6 cellular contexts compared by ENCODE assay signal in the genomic region with DNA sequence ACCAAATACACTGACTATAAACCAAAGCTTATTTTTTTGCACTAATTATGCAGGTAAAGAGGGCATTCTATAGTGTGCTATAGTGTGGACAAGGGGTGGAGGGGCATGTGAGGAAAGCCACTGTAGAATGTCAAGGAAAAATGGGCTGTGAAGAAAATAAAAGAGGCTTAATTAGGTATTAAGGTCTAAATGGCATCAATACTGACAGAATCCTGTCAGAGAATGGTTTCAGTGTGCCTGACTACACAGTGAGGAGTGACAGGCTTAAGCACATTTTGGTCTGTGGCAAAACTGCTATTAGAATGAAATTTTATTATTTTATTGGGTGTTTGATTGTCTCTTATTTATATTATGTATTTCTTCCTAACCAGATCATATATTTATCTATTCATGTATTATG.
"Had no signal": no experiment of that assay in that cellular context is flagged by ENCODE, and none has a peak within 500 bp of the region (broad histone marks: within the 10 kb centered on the region; RNA-seq: fewer than 3 reads in every experiment).

No MANE protein-coding gene starts in this region.

- H3K4me3 ChIP-seq: K562 had no signal

- DNase-seq: IMR-90, KBM-7 had no signal

- H3K27ac ChIP-seq: HL-60 had no signal

- FAIRE-seq: HepG2, HTR-8/SVneo, K562 had no signal
